Comparison of ENCODE assay signal across 9 cellular contexts in genomic region chr17:76546556-76547182, GRCh38. TPM values are rescaled to one million over a fixed set of nuclear protein-coding genes. Genes with fewer than 3 reads are reported as not detected.
DNase-seq lines count a peak whose midpoint lies in the region; ATAC-seq and TF ChIP-seq lines count a peak whose summit lies in the region.
"Had no signal": no experiment of that assay in that cellular context is flagged by ENCODE, and none has a peak within 500 bp of the region (broad histone marks: within the 10 kb centered on the region; RNA-seq: fewer than 3 reads in every experiment).

No MANE protein-coding gene starts in this region.

- H3K27ac ChIP-seq in VCaP: peak overlapping the region; percentile 14; the same call in 1 of the 2 replicates
- peak overlapping the region; percentile 21 to 63 (median 47) for H3K27ac ChIP-seq in stomach

- POLR2A ChIA-PET in activated naive CD8-positive, alpha-beta T cell treated with anti-CD3 and anti-CD28 coated beads, Interleukin-2, amount 10 ng/mL, durations not matched to agents 7 days and 5 days (lab: Charles Lee): interaction anchor here (0.6 to 1.2 kb wide), 6 partner anchors 10 to 1348 kb away, joined by 3 to 5 read pairs (median 4); no protein-coding TSS in a partner anchor

- ATAC-seq in activated naive CD8-positive, alpha-beta T cell treated with anti-CD3 and anti-CD28 coated beads, Interleukin-2, amount 10 ng/mL, durations not matched to agents 7 days and 5 days (ENCODE audit: low read depth): peak; percentile 6
- ATAC-seq in activated naive CD8-positive, alpha-beta T cell treated with anti-CD3 and anti-CD28 coated beads, Interleukin-2, amount 50 U/mL, for 24 hours: no peak

- no peak for TF ChIP-seq EP300 in stomach (IDR thresholded peaks at IDR 0.05)

- no peaks in the 10 kb centered on the region for H3K36me3 Mint-ChIP-seq in activated naive CD8-positive, alpha-beta T cell treated with anti-CD3 and anti-CD28 coated beads, Interleukin-2, amount 10 ng/mL, durations not matched to agents 7 days and 5 days
- H3K36me3 Mint-ChIP-seq in activated naive CD8-positive, alpha-beta T cell treated with anti-CD3 and anti-CD28 coated beads, Interleukin-2, amount 50 U/mL, for 24 hours (ENCODE audit: low read depth): no peaks in the 10 kb centered on the region

- H3K4me3 ChIP-seq in foreskin fibroblast (ENCODE audit: low read depth in 1 of 2, low read length in 2 of 2) (no peak overlapping the region), stomach (no peak overlapping the region)

- H3K4me1 Mint-ChIP-seq in activated naive CD8-positive, alpha-beta T cell treated with anti-CD3 and anti-CD28 coated beads, Interleukin-2, amount 10 ng/mL, durations not matched to agents 7 days and 5 days: peaks cover 11% of the 10 kb centered on the region
- peaks cover 9% of the 10 kb centered on the region for H3K4me1 Mint-ChIP-seq in activated naive CD8-positive, alpha-beta T cell treated with anti-CD3 and anti-CD28 coated beads, Interleukin-2, amount 50 U/mL, for 24 hours

- TF ChIP-seq CTCF in VCaP (conservative IDR thresholded peaks at IDR 0.05) (no peak), foreskin fibroblast (IDR thresholded peaks at IDR 0.05; ENCODE audit: low read depth, low read length) (no peak), stomach (IDR thresholded peaks at IDR 0.05) (no peak)

- DNase-seq in activated naive CD8-positive, alpha-beta T cell treated with anti-CD3 and anti-CD28 coated beads, Interleukin-2, amount 10 ng/mL, durations not matched to agents 7 days and 5 days: no peak
- DNase-seq in activated naive CD8-positive, alpha-beta T cell treated with anti-CD3 and anti-CD28 coated beads, Interleukin-2, amount 50 U/mL, for 24 hours: no peak
- peak; percentile 89 to 94 for DNase-seq in foreskin fibroblast
- peak; percentile 62 for DNase-seq in stomach
- DNase-seq in putamen (ENCODE audit: low spot score): no peak
- DNase-seq in activated CD4-positive, alpha-beta T cell treated with anti-CD3 and anti-CD28 coated beads, Interleukin-2, amount 50 U/mL, for 1 hour: no peak
- DNase-seq in SIG-M5 (lab: John Stamatoyannopoulos, UW): no peak

- no peak for TF ChIP-seq POLR2A in stomach (IDR thresholded peaks at IDR 0.05)

- H3K27ac Mint-ChIP-seq in activated naive CD8-positive, alpha-beta T cell treated with anti-CD3 and anti-CD28 coated beads, Interleukin-2, amount 10 ng/mL, durations not matched to agents 7 days and 5 days: no peak overlapping the region
- H3K27ac Mint-ChIP-seq in activated naive CD8-positive, alpha-beta T cell treated with anti-CD3 and anti-CD28 coated beads, Interleukin-2, amount 50 U/mL, for 24 hours: no peak overlapping the region
- H3K27ac Mint-ChIP-seq: dendritic cell treated with granulocyte-macrophage colony-stimulating factor and Interleukin-4, amounts not matched to agents 40 ng/mL and 50 ng/mL, for 4 days had no signal

- H3K27me3 Mint-ChIP-seq in activated naive CD8-positive, alpha-beta T cell treated with anti-CD3 and anti-CD28 coated beads, Interleukin-2, amount 10 ng/mL, durations not matched to agents 7 days and 5 days: peaks cover 5% of the 10 kb centered on the region
- peaks cover 9% of the 10 kb centered on the region for H3K27me3 Mint-ChIP-seq in activated naive CD8-positive, alpha-beta T cell treated with anti-CD3 and anti-CD28 coated beads, Interleukin-2, amount 50 U/mL, for 24 hours

- H3K4me1 ChIP-seq in stomach: peaks cover 42 to 71% (median 63%) of the 10 kb centered on the region in 4 donors

- no peaks in the 10 kb centered on the region for H3K9me3 Mint-ChIP-seq in activated naive CD8-positive, alpha-beta T cell treated with anti-CD3 and anti-CD28 coated beads, Interleukin-2, amount 10 ng/mL, durations not matched to agents 7 days and 5 days
- H3K9me3 Mint-ChIP-seq in activated naive CD8-positive, alpha-beta T cell treated with anti-CD3 and anti-CD28 coated beads, Interleukin-2, amount 50 U/mL, for 24 hours: no peaks in the 10 kb centered on the region
- H3K9me3 Mint-ChIP-seq: dendritic cell treated with granulocyte-macrophage colony-stimulating factor and Interleukin-4, amounts not matched to agents 40 ng/mL and 50 ng/mL, for 4 days had no signal

- intact Hi-C loops in stomach (cut with DNase I; ENCODE audit: low total_unique reads): no loop called here

- H3K27me3 ChIP-seq in stomach: peaks cover 0 to 36% (median 2%) of the 10 kb centered on the region in 3 donors

- 22 to 37% (median 25%) methylated on average over 11 of the region's 11 CpGs for WGBS in stomach, 5 donors

- H3K9me3 ChIP-seq in stomach: no peaks in the 10 kb centered on the region

- no peaks in the 10 kb centered on the region for H3K36me3 ChIP-seq in stomach

- H3K4me3 Mint-ChIP-seq in activated naive CD8-positive, alpha-beta T cell treated with anti-CD3 and anti-CD28 coated beads, Interleukin-2, amount 10 ng/mL, durations not matched to agents 7 days and 5 days: no peak overlapping the region
- H3K4me3 Mint-ChIP-seq in activated naive CD8-positive, alpha-beta T cell treated with anti-CD3 and anti-CD28 coated beads, Interleukin-2, amount 50 U/mL, for 24 hours: no peak overlapping the region
- H3K4me3 Mint-ChIP-seq: dendritic cell treated with granulocyte-macrophage colony-stimulating factor and Interleukin-4, amounts not matched to agents 40 ng/mL and 50 ng/mL, for 4 days had no signal

RNA-seq across cellular contexts. Expression of gene PRCD, which starts 6.8 kb away (rescaled TPM):
- 1 to 10 TPM in 1 of 2 experiments, under 1 TPM in 1; 0.78 to 1.1 TPM for total RNA-seq in activated naive CD8-positive, alpha-beta T cell treated with anti-CD3 and anti-CD28 coated beads, Interleukin-2, amount 10 ng/mL, durations not matched to agents 7 days and 5 days
- 1 to 10 TPM in 1 of 5 donors, under 1 TPM in 1, not detected in 3; 0.72 to 5.7 TPM for total RNA-seq in stomach
- polyA plus RNA-seq in stomach: 10 to 100 TPM in 1 of 3 donors, 1 to 10 TPM in 2; 3.6 to 12.2 (median 4.2) TPM

RNA-seq across cellular contexts. Expression of gene CYGB, which starts 9.2 kb away (rescaled TPM):
- total RNA-seq in activated naive CD8-positive, alpha-beta T cell treated with anti-CD3 and anti-CD28 coated beads, Interleukin-2, amount 10 ng/mL, durations not matched to agents 7 days and 5 days: under 1 TPM in 1 of 2 experiments, not detected in 1; 0.37 TPM
- 10 to 100 TPM in 3 of 5 donors, 1 to 10 TPM in 1, not detected in 1; 6.8 to 40.4 (median 28.4) TPM for total RNA-seq in stomach
- polyA plus RNA-seq in stomach: 100 to 1,000 TPM in 1 of 3 donors, 10 to 100 TPM in 1, 1 to 10 TPM in 1; 9.9 to 101 (median 65.1) TPM

RNA-seq across cellular contexts. Expression of gene ST6GALNAC2, which starts 39.0 kb away (rescaled TPM):
- total RNA-seq in activated naive CD8-positive, alpha-beta T cell treated with anti-CD3 and anti-CD28 coated beads, Interleukin-2, amount 10 ng/mL, durations not matched to agents 7 days and 5 days: 1 to 10 TPM; 3.4 to 3.9 TPM
- 10 to 100 TPM in 2 of 5 donors, 1 to 10 TPM in 3; 1.2 to 17.8 (median 3.6) TPM for total RNA-seq in stomach
- polyA plus RNA-seq in stomach: 10 to 100 TPM in 1 of 3 donors, 1 to 10 TPM in 2; 3.9 to 17.1 (median 5.5) TPM

RNA-seq across cellular contexts. Expression of gene RHBDF2, which starts 45.4 kb away (rescaled TPM):
- 10 to 100 TPM; 65.1 to 67.2 TPM for total RNA-seq in activated naive CD8-positive, alpha-beta T cell treated with anti-CD3 and anti-CD28 coated beads, Interleukin-2, amount 10 ng/mL, durations not matched to agents 7 days and 5 days
- total RNA-seq in stomach: 100 to 1,000 TPM in 2 of 5 donors, 10 to 100 TPM in 3; 16.9 to 175 (median 43.8) TPM
- polyA plus RNA-seq in stomach: 10 to 100 TPM in 1 of 3 donors, 1 to 10 TPM in 2; 4.6 to 17.5 (median 9.2) TPM

Comparison
In these comparisons a context has a peak if more than half of its experiments do, and no peak if none do; other contexts are left out.
1. DNase-seq: peak in foreskin fibroblast (2 of 2) and stomach (single experiment); none in activated naive CD8-positive, alpha-beta T cell treated with anti-CD3 and anti-CD28 coated beads, Interleukin-2, amount 10 ng/mL, durations not matched to agents 7 days and 5 days (single experiment), activated naive CD8-positive, alpha-beta T cell treated with anti-CD3 and anti-CD28 coated beads, Interleukin-2, amount 50 U/mL, for 24 hours (single experiment), putamen (single experiment), activated CD4-positive, alpha-beta T cell treated with anti-CD3 and anti-CD28 coated beads, Interleukin-2, amount 50 U/mL, for 1 hour (single experiment) and SIG-M5 (single experiment).